Comparison of ENCODE assay signal across 11 cellular contexts in the genomic region with DNA sequence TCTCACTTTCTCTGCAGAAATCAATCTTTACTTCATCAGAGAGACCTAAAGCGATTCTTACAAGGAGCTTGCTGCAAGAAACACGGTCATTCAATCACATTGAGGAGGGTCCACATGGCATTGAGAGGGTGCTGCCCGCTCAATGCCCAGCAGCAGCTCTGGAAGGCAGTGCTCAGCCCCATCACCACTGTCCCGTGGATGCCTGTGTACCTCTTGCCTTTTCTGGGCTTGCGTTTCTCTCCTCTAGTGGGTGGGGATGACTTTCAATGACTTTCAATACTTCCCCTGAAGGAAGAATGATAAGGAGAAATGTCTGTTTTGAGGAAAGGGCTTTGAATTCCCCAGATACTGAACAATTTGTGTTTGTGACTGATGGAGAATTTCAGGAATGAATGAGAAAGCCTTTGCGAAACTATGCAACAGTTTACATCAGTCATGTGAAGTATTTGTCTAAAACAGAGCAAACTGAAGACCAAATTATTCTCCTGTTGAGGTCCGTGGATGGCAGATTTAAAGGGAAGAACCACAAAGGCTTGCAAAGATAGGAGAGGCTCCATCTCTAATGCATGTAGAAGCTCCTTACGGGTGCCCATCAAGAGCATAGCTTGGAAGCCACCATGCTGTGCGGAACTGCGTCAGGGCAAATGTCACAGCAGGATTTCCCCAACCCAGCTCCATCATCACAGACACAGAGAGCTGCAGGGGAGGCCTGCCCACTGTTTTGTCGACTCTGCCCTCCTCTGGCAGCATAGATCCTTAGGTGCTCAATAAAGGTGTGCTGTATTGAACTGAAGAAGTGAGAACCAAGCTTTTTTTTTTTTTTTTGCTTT. TPM values are rescaled to one million over a fixed set of nuclear protein-coding genes. Genes with fewer than 3 reads are reported as not detected.
A peak's percentile ranks its signal among the peaks of the same experiment; 100 is the strongest.
DNase-seq lines count a peak whose midpoint lies in the region; ATAC-seq and TF ChIP-seq lines count a peak whose summit lies in the region.
"Had no signal": no experiment of that assay in that cellular context is flagged by ENCODE, and none has a peak within 500 bp of the region (broad histone marks: within the 10 kb centered on the region; RNA-seq: fewer than 3 reads in every experiment).

No MANE protein-coding gene starts in this region.

- no peak overlapping the region for H2AFZ ChIP-seq in HCT116 (ENCODE audit: low read depth, low read length, poor library complexity, severe bottlenecking)

- H3K9ac ChIP-seq in HCT116 (ENCODE audit: low read length) (no peak overlapping the region), subcutaneous abdominal adipose tissue (ENCODE audit: low read length in 5 of 5) (peak overlapping the region in 3 of 5 donors; percentile 16 to 72 (median 45))
- H3K9ac ChIP-seq: SK-N-SH had no signal

- H3K27ac ChIP-seq in HCT116 (ENCODE audit: low read depth, low read length) (no peak overlapping the region), gastroesophageal sphincter (peak overlapping the region in 3 of 4 donors; percentile 44 to 95 (median 94)), subcutaneous abdominal adipose tissue (ENCODE audit: low read depth, low read length) (peak overlapping the region; percentile 99)

- WGBS in gastroesophageal sphincter (ENCODE audit: low coverage in 1 of 2), 2 donors: 65 to 66% methylated on average over 4 to 6 of the region's 11 CpGs

- H3K9me2 ChIP-seq in HCT116 (ENCODE audit: insufficient read depth): no peaks in the 10 kb centered on the region
- H3K9me2 ChIP-seq: SK-N-SH had no signal

- ATAC-seq in HCT116: 0 out of 2 replicates have a peak, but pooled peaks have one; percentile 39
- no peak for ATAC-seq in gastroesophageal sphincter
- ATAC-seq in GM18867 (IDR thresholded peaks at IDR 0.05; ENCODE audit: unreplicated experiment): no peak
- ATAC-seq in HG02798 (IDR thresholded peaks at IDR 0.05; ENCODE audit: poor library complexity, unreplicated experiment): no peak
- no peak for ATAC-seq in GM19035 (IDR thresholded peaks at IDR 0.05; ENCODE audit: unreplicated experiment)
- ATAC-seq: activated naive CD8-positive, alpha-beta T cell treated with anti-CD3 and anti-CD28 coated beads, Interleukin-2, amount 50 U/mL, for 24 hours had no signal

- H4K20me1 ChIP-seq in HCT116 (ENCODE audit: insufficient read depth): no peaks in the 10 kb centered on the region

- RAD21 ChIA-PET in HCT116 (lab: Charles Lee; ENCODE audit: low non-redundant PET in 1 of 2, low total read pairs in 2 of 2, uncharacterized antibody in 2 of 2, unreplicated experiment in 2 of 2): no interaction called here

- no peaks in the 10 kb centered on the region for H3K79me2 ChIP-seq in HCT116 (ENCODE audit: insufficient read depth, low read length)

- H3K4me3 ChIP-seq in HCT116 (replicated peaks in 1 of 2; ENCODE audit: low read depth in 1 of 2, low read length in 2 of 2) (no peak overlapping the region), gastroesophageal sphincter (no peak overlapping the region), subcutaneous abdominal adipose tissue (ENCODE audit: low read depth in 1 of 5, low read length in 5 of 5) (peak overlapping the region in 2 of 5 donors; percentile 9 to 12)

- H3K9me3 ChIP-seq in HCT116 (ENCODE audit: control insufficient read depth in 1 of 2, insufficient read depth in 1 of 2, low read depth in 1 of 2, low read length in 2 of 2): no peaks in the 10 kb centered on the region
- no peaks in the 10 kb centered on the region for H3K9me3 ChIP-seq in gastroesophageal sphincter
- H3K9me3 ChIP-seq in subcutaneous abdominal adipose tissue (ENCODE audit: control insufficient read depth in 5 of 5, low read length in 5 of 5): no peaks in the 10 kb centered on the region
- H3K9me3 ChIP-seq: SK-N-SH had no signal

- no TSS peak for BruUV-seq in HCT116 (replicated peaks; lab: Mats Ljungman, UMichigan)

- CTCF ChIA-PET in HCT116 (lab: Charles Lee): interaction anchor here (1.6 kb wide), 1 partner anchor 61 kb away, joined by 9 read pairs; no protein-coding TSS in a partner anchor

- H3K36me3 ChIP-seq in HCT116 (ENCODE audit: control insufficient read depth in 1 of 2, insufficient read depth in 2 of 2, low read length in 2 of 2): no peaks in the 10 kb centered on the region
- H3K36me3 ChIP-seq in gastroesophageal sphincter: peaks cover 0 to 49% of the 10 kb centered on the region in 2 donors
- H3K36me3 ChIP-seq in subcutaneous abdominal adipose tissue (ENCODE audit: control insufficient read depth in 5 of 5, insufficient read depth in 5 of 5, low read length in 5 of 5): peaks cover 0 to 47% (median 33%) of the 10 kb centered on the region in 5 donors

- TF ChIP-seq POLR2A in HCT116 (IDR thresholded peaks at IDR 0.05; ENCODE audit: borderline replicate concordance, extremely low read depth, insufficient read depth, insufficient read length) (no peak), gastroesophageal sphincter (IDR thresholded peaks at IDR 0.05) (no peak)

- TF ChIP-seq CTCF in HCT116 (IDR thresholded peaks at IDR 0.05 in 2 of 3, conservative IDR thresholded peaks at IDR 0.05 in 1 of 3; ENCODE audit: borderline replicate concordance in 1 of 3, insufficient read depth in 1 of 3, low read depth in 2 of 3, low read length in 2 of 3): 0 out of 6 replicates have a peak, but pooled peaks of 1 of the 3 experiments have one; percentile 3
- no peak for TF ChIP-seq CTCF in gastroesophageal sphincter (IDR thresholded peaks at IDR 0.05)

- TF ChIP-seq EP300 in gastroesophageal sphincter (IDR thresholded peaks at IDR 0.05): no peak

- intact Hi-C loops in HCT116 (cut with micrococcal nuclease): no loop called here

- peak; percentile 25; the same call in 1 of the 2 replicates for TF ChIP-seq RAD21 in HCT116 (IDR thresholded peaks at IDR 0.05; ENCODE audit: low read depth)

- DNase-seq in HCT116 (ENCODE audit: low read depth, low spot score) (no peak), astrocyte of the hippocampus (ENCODE audit: low read depth, low spot score) (peak; percentile 53), DMS 273 treated with DMSO at 0.1 percent for 48 hours (lab: John Stamatoyannopoulos, UW) (no peak)
- DNase-seq: activated CD4-positive, alpha-beta T cell treated with anti-CD3 and anti-CD28 coated beads, Interleukin-2, amount 50 U/mL, for 4 hours; activated naive CD8-positive, alpha-beta T cell treated with anti-CD3 and anti-CD28 coated beads, Interleukin-2, amount 50 U/mL, for 24 hours; SK-N-SH had no signal

- H3K4me1 ChIP-seq in HCT116 (ENCODE audit: control insufficient read depth in 1 of 2, insufficient read depth in 2 of 2, low read length in 2 of 2) (no peaks in the 10 kb centered on the region), gastroesophageal sphincter (peaks cover 10 to 99% (median 37%) of the 10 kb centered on the region in 3 donors), subcutaneous abdominal adipose tissue (ENCODE audit: control insufficient read depth in 5 of 5, insufficient read depth in 5 of 5, low read length in 5 of 5) (peaks cover 43 to 96% (median 84%) of the 10 kb centered on the region in 5 donors)

- H3K27me3 ChIP-seq in HCT116 (ENCODE audit: insufficient read depth, low read length) (0 out of 2 replicates have a peak, but pooled peaks cover 5% of the 10 kb centered on the region), gastroesophageal sphincter (no peaks in the 10 kb centered on the region), subcutaneous abdominal adipose tissue (ENCODE audit: control insufficient read depth in 5 of 5, insufficient read depth in 4 of 5, low read length in 5 of 5) (no peaks in the 10 kb centered on the region)

- POLR2A ChIA-PET in HCT116 (lab: Charles Lee): interaction anchor here (0.9 to 2.0 kb wide), 3 partner anchors 13 to 19 kb away, joined by 4 to 6 read pairs (median 4); a partner anchor contains a TSS

- H3K4me2 ChIP-seq in HCT116 (ENCODE audit: low read length): no peak overlapping the region
- H3K4me2 ChIP-seq: SK-N-SH had no signal

TF ChIP-seq in HCT116, 20 proteins besides CTCF, POLR2A, EP300 and RAD21:
- TF ChIP-seq ZNF274 (IDR thresholded peaks at IDR 0.05; ENCODE audit: low read depth, low read length) (no peak), CBX3 (IDR thresholded peaks at IDR 0.05; ENCODE audit: low read depth) (no peak), JUND (IDR thresholded peaks at IDR 0.05) (no peak), EZH2 (IDR thresholded peaks at IDR 0.05) (no peak), EZH2phosphoT487 (IDR thresholded peaks at IDR 0.05; ENCODE audit: borderline replicate concordance) (no peak), FOSL1 (IDR thresholded peaks at IDR 0.05; ENCODE audit: low read depth) (no peak), POLR2AphosphoS5 (IDR thresholded peaks at IDR 0.05; ENCODE audit: low read depth, low read length) (no peak), ZFX (IDR thresholded peaks at IDR 0.05) (no peak), SRF (IDR thresholded peaks at IDR 0.05; ENCODE audit: low read depth) (no peak), EGR1 (IDR thresholded peaks at IDR 0.05; ENCODE audit: low read depth) (no peak)
- TF ChIP-seq, protein P1, sequence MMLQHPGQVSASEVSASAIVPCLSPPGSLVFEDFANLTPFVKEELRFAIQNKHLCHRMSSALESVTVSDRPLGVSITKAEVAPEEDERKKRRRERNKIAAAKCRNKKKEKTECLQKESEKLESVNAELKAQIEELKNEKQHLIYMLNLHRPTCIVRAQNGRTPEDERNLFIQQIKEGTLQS (IDR thresholded peaks at IDR 0.05): no peak
- TF ChIP-seq, protein P2, sequence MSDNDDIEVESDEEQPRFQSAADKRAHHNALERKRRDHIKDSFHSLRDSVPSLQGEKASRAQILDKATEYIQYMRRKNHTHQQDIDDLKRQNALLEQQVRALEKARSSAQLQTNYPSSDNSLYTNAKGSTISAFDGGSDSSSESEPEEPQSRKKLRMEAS (IDR thresholded peaks at IDR 0.05): no peak

RNA-seq across cellular contexts. Expression of a gene that starts 6.6 kb away (rescaled TPM):
- total RNA-seq in HCT116 (2021; ENCODE audit: unreplicated experiment) (13.5 TPM), gastroesophageal sphincter (10 to 100 TPM; 19.2 to 35.6 (median 27.1) TPM)
- 5.0 and 7.8 TPM in 2 replicates for polyA plus RNA-seq in HCT116 (2012)

RNA-seq across cellular contexts. Expression of a gene that starts 15.5 kb away (rescaled TPM):
- total RNA-seq in HCT116 (2021; ENCODE audit: unreplicated experiment) (3.8 TPM), gastroesophageal sphincter (100 to 1,000 TPM in 2 of 4 donors, 10 to 100 TPM in 2; 48.3 to 428 (median 103) TPM)
- 8.1 and 12.6 TPM in 2 replicates for polyA plus RNA-seq in HCT116 (2012)

RNA-seq across cellular contexts. Expression of a gene that starts 34.5 kb away (rescaled TPM):
- total RNA-seq in HCT116 (2021; ENCODE audit: unreplicated experiment) (2.8 TPM), gastroesophageal sphincter (10 to 100 TPM; 23.5 to 57.7 (median 31.6) TPM)
- polyA plus RNA-seq in HCT116 (2012): 0.96 and 1.8 TPM in 2 replicates

Comparison
In these comparisons a context has a peak if more than half of its experiments do, and no peak if none do; other contexts are left out.
1. RNA of a gene that starts 15.5 kb away (total RNA-seq): 48.3 to 428 TPM in gastroesophageal sphincter; 3.8 TPM in HCT116 (single experiment); every median in the first group is over 10 times any median in the second.